ENCODE assay signal across 8 cellular contexts in the genomic region with DNA sequence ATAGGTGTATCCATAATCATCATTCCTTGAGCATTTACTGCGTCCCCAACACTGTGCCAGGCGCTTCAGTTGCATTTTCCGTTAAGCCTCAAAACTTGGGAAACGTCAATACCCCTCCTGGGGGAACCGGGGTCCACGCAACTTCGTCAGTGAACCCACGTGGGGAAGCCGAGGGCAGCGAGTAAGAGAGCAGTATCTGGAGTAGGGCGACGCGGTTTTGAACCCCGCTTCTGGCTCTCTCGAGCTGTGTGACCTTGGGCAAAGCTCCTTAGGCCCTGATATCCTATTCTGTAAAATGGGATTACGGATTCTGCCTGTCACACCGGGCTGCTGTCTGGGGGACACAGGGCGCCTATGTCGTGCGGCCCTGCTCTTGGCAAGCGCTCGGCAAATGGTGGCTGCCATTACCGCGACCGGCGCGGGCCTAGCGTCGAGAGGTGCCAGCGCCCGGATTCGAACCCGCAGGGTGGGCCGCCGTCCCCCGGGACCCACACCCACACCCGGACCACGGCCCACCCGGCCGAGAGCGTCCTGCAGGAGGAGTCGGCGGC. TPM values are rescaled to one million over a fixed set of nuclear protein-coding genes. Genes with fewer than 3 reads are reported as not detected.
A peak's percentile ranks its signal among the peaks of the same experiment; 100 is the strongest.
DNase-seq lines count a peak whose midpoint lies in the region; ATAC-seq and TF ChIP-seq lines count a peak whose summit lies in the region.

No MANE protein-coding gene starts in this region.

- peaks cover 69% of the 10 kb centered on the region for H3K4me1 ChIP-seq in BLaER1
- H3K4me1 ChIP-seq in SJSA1 (replicated peaks): peaks cover 29% of the 10 kb centered on the region
- peaks cover 0 to 53% (median 49%) of the 10 kb centered on the region in 4 donors for H3K4me1 ChIP-seq in sigmoid colon

- WGBS in sigmoid colon, 2 donors: 1 to 2% methylated on average over 43 of the region's 43 CpGs

- H3K9me3 ChIP-seq in BLaER1 (no peaks in the 10 kb centered on the region), SJSA1 (replicated peaks) (no peaks in the 10 kb centered on the region), sigmoid colon (no peaks in the 10 kb centered on the region)

- TF ChIP-seq EP300 in sigmoid colon (IDR thresholded peaks at IDR 0.05): no peak

- DNase-seq in SJSA1 (ENCODE audit: low read depth in 1 of 2, low spot score in 2 of 2) (no peak), fibroblast of the aortic adventitia (ENCODE audit: low read depth) (peak; percentile 17), sigmoid colon (peak; percentile 66), DMS153 treated with DMSO at 0.1 percent for 48 hours (lab: John Stamatoyannopoulos, UW; ENCODE audit: unreplicated experiment) (no peak), T1000 (lab: John Stamatoyannopoulos, UW) (no peak), GF-D8 (lab: John Stamatoyannopoulos, UW) (no peak)

- H3K27ac ChIP-seq in BLaER1: peak overlapping the region; percentile 98
- peak overlapping the region; percentile 81 for H3K27ac ChIP-seq in SJSA1
- peak overlapping the region; percentile 86 to 94 (median 94) for H3K27ac ChIP-seq in sigmoid colon

- peak; percentile 26 for ATAC-seq in GM19455 (IDR thresholded peaks at IDR 0.05; ENCODE audit: unreplicated experiment)

- H3K4me2 ChIP-seq in BLaER1: peak overlapping the region; percentile 96

- peaks cover 55% of the 10 kb centered on the region for H4K20me1 ChIP-seq in BLaER1

- no peaks in the 10 kb centered on the region for H3K27me3 ChIP-seq in BLaER1
- no peaks in the 10 kb centered on the region for H3K27me3 ChIP-seq in SJSA1 (replicated peaks)
- no peaks in the 10 kb centered on the region for H3K27me3 ChIP-seq in sigmoid colon

- H3K4me3 ChIP-seq in BLaER1 (peak overlapping the region; percentile 89), SJSA1 (peak overlapping the region; percentile 94), fibroblast of the aortic adventitia (ENCODE audit: low read depth, low read length) (peak overlapping the region; percentile 88), sigmoid colon (peak overlapping the region; percentile 61 to 98 (median 85))

- intact Hi-C loops in sigmoid colon (cut with DNase I): loop anchor here (10.0 kb wide), 1 partner anchor 241 kb away; a partner anchor contains a TSS

- H3K9ac ChIP-seq in BLaER1: peak overlapping the region; percentile 96

- TF ChIP-seq CTCF in fibroblast of the aortic adventitia (IDR thresholded peaks at IDR 0.05; ENCODE audit: insufficient read depth, low read length) (no peak), sigmoid colon (IDR thresholded peaks at IDR 0.05) (no peak)

- H3K36me3 ChIP-seq in BLaER1 (peaks cover 44% of the 10 kb centered on the region), SJSA1 (peaks cover 54% of the 10 kb centered on the region), sigmoid colon (peaks cover 20 to 44% (median 32%) of the 10 kb centered on the region in 4 donors)

- no peak for TF ChIP-seq POLR2A in sigmoid colon (IDR thresholded peaks at IDR 0.05)

RNA-seq across cellular contexts. Expression of a gene that starts 0.6 kb away (rescaled TPM):
- total RNA-seq in SJSA1 (2014; rRNA removed; shearing (Covaris generic)): 54.9 and 71.0 TPM in 2 replicates
- 40.3 and 69.7 TPM in 2 replicates for total RNA-seq in fibroblast of the aortic adventitia (ENCODE audit: low replicate concordance)
- total RNA-seq in sigmoid colon: 10 to 100 TPM; 37.7 to 43.4 (median 39.8) TPM
- 10 to 100 TPM; 25.2 to 43.2 (median 28.0) TPM for polyA plus RNA-seq in sigmoid colon

Comparison
In these comparisons a context has a peak if more than half of its experiments do, and no peak if none do; other contexts are left out.
1. DNase-seq: peak in fibroblast of the aortic adventitia (single experiment) and sigmoid colon (single experiment); none in SJSA1 (0 of 2), DMS153 treated with DMSO at 0.1 percent for 48 hours (single experiment), T1000 (single experiment) and GF-D8 (single experiment).
2. Peak in every context shown above with its lines, with median percentiles within 50 percentile points of each other: H3K27ac ChIP-seq and H3K4me3 ChIP-seq.